ENCODE assay signal across 8 cellular contexts in genomic region chr19:4123615-4124568, GRCh38. TPM values are rescaled to one million over a fixed set of nuclear protein-coding genes. Genes with fewer than 3 reads are reported as not detected.
A peak's percentile ranks its signal among the peaks of the same experiment; 100 is the strongest.
DNase-seq lines count a peak whose midpoint lies in the region; ATAC-seq, FAIRE-seq and TF ChIP-seq lines count a peak whose summit lies in the region.

Gene MAP2K2, minus strand, starts transcription at chr19:4124122. Its CDS starts 247 bp downstream, at chr19:4123875.

- H3K4me1 ChIP-seq in OCI-LY1 (ENCODE audit: insufficient read depth, low read length, severe bottlenecking) (peaks cover 28% of the 10 kb centered on the region), endothelial cell of umbilical vein (ENCODE audit: control insufficient read depth, extremely low read depth, insufficient read depth, low read length) (peaks cover 14% of the 10 kb centered on the region)

- H3K9ac ChIP-seq in OCI-LY1 (ENCODE audit: low read length) (peak within 1 kb of the TSS; percentile 92), endothelial cell of umbilical vein (replicated peaks; ENCODE audit: extremely low read depth, insufficient read depth, low read length) (peak within 1 kb of the TSS; percentile 91)

- H3K9me2 ChIP-seq in OCI-LY1 (ENCODE audit: low read depth, low read length), result no peaks in the 10 kb centered on the region

- CTCF ChIA-PET in endothelial cell of umbilical vein (lab: Charles Lee), result interaction anchor here (4.0 kb wide), 1 partner anchor 16 kb away, joined by 22 read pairs; no protein-coding TSS in a partner anchor

- dilution Hi-C loops in endothelial cell of umbilical vein (cut with MboI; ENCODE audit: extremely low pct_ligation_motif_present, low sequenced_read_pairs), result no loop called here

- ATAC-seq in GM21360 (IDR thresholded peaks at IDR 0.05; ENCODE audit: unreplicated experiment), result peak; percentile 74

- no peaks in the 10 kb centered on the region for H3K27me3 ChIP-seq in OCI-LY1 (ENCODE audit: insufficient read depth, low read length)
- H3K27me3 ChIP-seq in endothelial cell of umbilical vein (ENCODE audit: control insufficient read depth in 2 of 2, insufficient read depth in 2 of 2, low read length in 2 of 2), result no peaks in the 10 kb centered on the region

- H2AFZ ChIP-seq in OCI-LY1 (ENCODE audit: low read length) (peak within 1 kb of the TSS; percentile 66; the same call in 1 of the 2 replicates), endothelial cell of umbilical vein (ENCODE audit: low read depth, low read length) (peak within 1 kb of the TSS; percentile 95)

- H4K20me1 ChIP-seq in OCI-LY1 (ENCODE audit: insufficient read depth, low read length) (no peaks in the 10 kb centered on the region), endothelial cell of umbilical vein (replicated peaks; ENCODE audit: control insufficient read depth, extremely low read depth, insufficient read depth, low read length) (no peaks in the 10 kb centered on the region)

- H3K4me3 ChIP-seq in OCI-LY1 (ENCODE audit: low read depth, low read length, poor library complexity, severe bottlenecking) (peak within 1 kb of the TSS; percentile 90), endothelial cell of umbilical vein (replicated peaks in 1 of 3; ENCODE audit: insufficient read depth in 1 of 3, low read depth in 1 of 3, low read length in 3 of 3) (peak within 1 kb of the TSS; percentile 89 to 96 (median 94))

- intact Hi-C loops in endothelial cell of umbilical vein (cut with micrococcal nuclease), result loop anchor here (1.0 to 5.0 kb wide), 2 partner anchors 16 to 57 kb away; partner anchors contain the start of gene ZBTB7A

- peaks cover 13% of the 10 kb centered on the region for H3K79me2 ChIP-seq in OCI-LY1 (ENCODE audit: insufficient read depth, low read length)
- peaks cover 37% of the 10 kb centered on the region for H3K79me2 ChIP-seq in endothelial cell of umbilical vein (ENCODE audit: control insufficient read depth, insufficient read depth, low read length)

- no TSS peak for BruUV-seq in endothelial cell of umbilical vein (replicated peaks; lab: Mats Ljungman, UMichigan)

- DNase-seq in CMK (ENCODE audit: low read depth), result peak; percentile 81
- peak; percentile 89 for DNase-seq in HuH-7 (ENCODE audit: low spot score)
- peak; percentile 98 for DNase-seq in activated T-cell treated with anti-CD3 and anti-CD28 coated beads for 1 hour (ENCODE audit: low read depth)
- peak; percentile 89 for DNase-seq in endothelial cell of umbilical vein (ENCODE audit: low read depth, low spot score)
- peak; percentile 90 for DNase-seq in middle frontal gyrus (ENCODE audit: extremely low spot score, low spot score)
- DNase-seq in stimulated activated CD8-positive, alpha-beta memory T cell treated with anti-CD3 and anti-CD28 coated beads, Interleukin-2, amount 100 ng/mL, for 1 hour (ENCODE audit: low read depth in 2 of 2), result peak; percentile 93 to 95

- FAIRE-seq in endothelial cell of umbilical vein (lab: Jason Lieb, UNC), result peak; percentile 96

- TF ChIP-seq CTCF in OCI-LY1 (IDR thresholded peaks at IDR 0.05; ENCODE audit: low read length) (no peak), endothelial cell of umbilical vein (IDR thresholded peaks at IDR 0.05; ENCODE audit: extremely low read depth in 1 of 2, insufficient read depth in 1 of 2, low read depth in 1 of 2, low read length in 2 of 2) (no peak)

- H3K27ac ChIP-seq in OCI-LY1 (ENCODE audit: low read depth, low read length, poor library complexity, severe bottlenecking), result peak within 1 kb of the TSS; percentile 19
- peak within 1 kb of the TSS; percentile 66 for H3K27ac ChIP-seq in endothelial cell of umbilical vein (ENCODE audit: insufficient read depth, low read depth, low read length)

- TF ChIP-seq POLR2A in endothelial cell of umbilical vein (IDR thresholded peaks at IDR 0.05; ENCODE audit: low read depth, low read length), result peak; percentile 92

- H3K9me1 ChIP-seq in endothelial cell of umbilical vein (replicated peaks; ENCODE audit: control insufficient read depth, extremely low read depth, insufficient read depth, low read length), result no peaks in the 10 kb centered on the region

- peaks cover 5% of the 10 kb centered on the region; the same call in 1 of the 2 replicates for H3K36me3 ChIP-seq in OCI-LY1 (ENCODE audit: insufficient read depth, low read length)
- peaks cover 2 to 5% of the 10 kb centered on the region in 2 experiments for H3K36me3 ChIP-seq in endothelial cell of umbilical vein (ENCODE audit: control insufficient read depth in 2 of 2, extremely low read depth in 1 of 2, insufficient read depth in 2 of 2, low read length in 2 of 2)

- H3F3A ChIP-seq in OCI-LY1 (ENCODE audit: insufficient read depth, low read length), result no peaks in the 10 kb centered on the region

- H3K9me3 ChIP-seq in OCI-LY1 (ENCODE audit: low read length) (no peaks in the 10 kb centered on the region), endothelial cell of umbilical vein (replicated peaks; ENCODE audit: control insufficient read depth, insufficient read depth, low read length) (no peaks in the 10 kb centered on the region)

- POLR2A ChIA-PET in endothelial cell of umbilical vein (lab: Charles Lee), result no interaction called here

- H3K4me2 ChIP-seq in OCI-LY1 (ENCODE audit: low read length) (peak within 1 kb of the TSS; percentile 99), endothelial cell of umbilical vein (ENCODE audit: insufficient read depth, low read length) (peak within 1 kb of the TSS; percentile 68)

TF ChIP-seq in endothelial cell of umbilical vein, 7 proteins besides CTCF, POLR2A, EP300 and RAD21:
- TF ChIP-seq JUN (IDR thresholded peaks at IDR 0.05; ENCODE audit: borderline replicate concordance, insufficient read depth, insufficient read length, low read depth), result no peak
- no peak for TF ChIP-seq FOS (IDR thresholded peaks at IDR 0.05; ENCODE audit: borderline replicate concordance, insufficient read depth, low read length)
- peak; percentile 82 for TF ChIP-seq POLR2AphosphoS5 (IDR thresholded peaks at IDR 0.05; ENCODE audit: insufficient read depth, low read depth, low read length)
- TF ChIP-seq EZH2 (IDR thresholded peaks at IDR 0.05; ENCODE audit: borderline replicate concordance, low read depth, low read length, severe bottlenecking), result no peak
- TF ChIP-seq GATA2 (IDR thresholded peaks at IDR 0.05; ENCODE audit: insufficient read depth, insufficient read length, low read depth, low read length), result no peak
- TF ChIP-seq MYC (IDR thresholded peaks at IDR 0.05; ENCODE audit: low read depth, low read length), result no peak
- TF ChIP-seq, protein P1, sequence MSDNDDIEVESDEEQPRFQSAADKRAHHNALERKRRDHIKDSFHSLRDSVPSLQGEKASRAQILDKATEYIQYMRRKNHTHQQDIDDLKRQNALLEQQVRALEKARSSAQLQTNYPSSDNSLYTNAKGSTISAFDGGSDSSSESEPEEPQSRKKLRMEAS (IDR thresholded peaks at IDR 0.05; ENCODE audit: insufficient read depth, insufficient read length), result peak; percentile 38

RNA-seq across cellular contexts. Expression of gene MAP2K2, which starts in this region (rescaled TPM):
- total RNA-seq in endothelial cell of umbilical vein, result 171 TPM in 2 replicates
- 126 and 161 TPM in 2 replicates for polyA plus RNA-seq in endothelial cell of umbilical vein
- 103 and 158 TPM in 2 replicates for polyA plus RNA-seq in endothelial cell of umbilical vein (2011; cell fraction: cytosol; rRNA removed)
- polyA plus RNA-seq in endothelial cell of umbilical vein (2011; cell fraction: nucleus; rRNA removed), result 89.6 and 103 TPM in 2 replicates
- 131 and 186 TPM in 2 replicates for polyA plus RNA-seq in endothelial cell of umbilical vein (2012)
- polyA minus RNA-seq in endothelial cell of umbilical vein, result 58.9 and 75.0 TPM in 2 replicates
- polyA minus RNA-seq in endothelial cell of umbilical vein (2011; cell fraction: cytosol; rRNA and poly(A)+ RNA removed), result 111 TPM
- polyA minus RNA-seq in endothelial cell of umbilical vein (2011; cell fraction: nucleus; rRNA and poly(A)+ RNA removed), result 29.1 and 43.7 TPM in 2 replicates

Comparison
In these comparisons a context has a peak if more than half of its experiments do, and no peak if none do; other contexts are left out.
1. Peak in every context shown above with its lines: DNase-seq, ATAC-seq, H3K4me3 ChIP-seq and H3K27ac ChIP-seq.